In genomic region chr4:52841707-52842456, GRCh38 we compare ENCODE assay signal across 15 cellular contexts. TPM values are rescaled to one million over a fixed set of nuclear protein-coding genes. Genes with fewer than 3 reads are reported as not detected.
DNase-seq lines count a peak whose midpoint lies in the region; ATAC-seq and TF ChIP-seq lines count a peak whose summit lies in the region.
"Had no signal": no experiment of that assay in that cellular context is flagged by ENCODE, and none has a peak within 500 bp of the region (broad histone marks: within the 10 kb centered on the region; RNA-seq: fewer than 3 reads in every experiment).

No MANE protein-coding gene starts in this region.

- H3K27me3 Mint-ChIP-seq in nephron (ENCODE audit: low read depth) (no peaks in the 10 kb centered on the region), type B pancreatic cell (no peaks in the 10 kb centered on the region)
- H3K27me3 Mint-ChIP-seq: memory B cell had no signal

- H3K36me3 Mint-ChIP-seq in nephron (ENCODE audit: low read depth) (no peaks in the 10 kb centered on the region), type B pancreatic cell (no peaks in the 10 kb centered on the region)
- H3K36me3 Mint-ChIP-seq: memory B cell had no signal

- H3K27ac Mint-ChIP-seq in nephron (peak overlapping the region; percentile 67 to 96 (median 90)), type B pancreatic cell (peak overlapping the region; percentile 62)
- H3K27ac Mint-ChIP-seq: activated CD8-positive, alpha-beta T cell treated with anti-CD3 and anti-CD28 coated beads, Interleukin-2, amount 10 ng/mL, durations not matched to agents 7 days and 5 days; memory B cell; stimulated activated naive CD8-positive, alpha-beta T cell treated with anti-CD3 and anti-CD28 coated beads, Interleukin-15, Interleukin-2, amounts not matched to agents 100 ng/mL and 50 ng/mL, for 24 hours had no signal

- H3K4me1 Mint-ChIP-seq in nephron (peaks cover 69% of the 10 kb centered on the region), type B pancreatic cell (ENCODE audit: unreplicated experiment) (peaks cover 33% of the 10 kb centered on the region)

- H3K9me3 Mint-ChIP-seq in nephron (no peaks in the 10 kb centered on the region), type B pancreatic cell (peaks cover 6% of the 10 kb centered on the region)
- H3K9me3 Mint-ChIP-seq: memory B cell; stimulated activated naive CD8-positive, alpha-beta T cell treated with anti-CD3 and anti-CD28 coated beads, Interleukin-15, Interleukin-2, amounts not matched to agents 100 ng/mL and 50 ng/mL, for 24 hours had no signal

- no peak for ATAC-seq in GM21786 (IDR thresholded peaks at IDR 0.05; ENCODE audit: unreplicated experiment)
- ATAC-seq: activated CD8-positive, alpha-beta T cell treated with anti-CD3 and anti-CD28 coated beads, Interleukin-2, amount 10 ng/mL, durations not matched to agents 7 days and 5 days had no signal

- DNase-seq in fibroblast of mammary gland (ENCODE audit: low read depth) (peak; percentile 25), type B pancreatic cell (ENCODE audit: extremely low spot score, unreplicated experiment) (no peak), activated gamma-delta T cell treated with Interleukin-2 at 50 U/mL for 16 hours (no peak), NCI-H2171 (lab: John Stamatoyannopoulos, UW) (no peak)
- DNase-seq: activated CD8-positive, alpha-beta T cell treated with anti-CD3 and anti-CD28 coated beads, Interleukin-2, amount 10 ng/mL, durations not matched to agents 7 days and 5 days; activated naive CD4-positive, alpha-beta T cell; central memory CD4-positive, alpha-beta T cell; KBM-7; NCI-H774; SHP77 had no signal

- TF ChIP-seq CTCF in fibroblast of mammary gland (conservative IDR thresholded peaks at IDR 0.05; ENCODE audit: control insufficient read depth, insufficient read depth, low read depth, low read length) (no peak), nephron (IDR thresholded peaks at IDR 0.05; ENCODE audit: unreplicated experiment in 3 of 3) (no peak), type B pancreatic cell (conservative IDR thresholded peaks at IDR 0.05) (no peak)

- H3K4me3 ChIP-seq in fibroblast of mammary gland (ENCODE audit: control insufficient read depth, low read depth, low read length), result no peak overlapping the region

- H3K4me3 Mint-ChIP-seq in nephron, result peak overlapping the region in 1 of 3 experiments; percentile 53
- no peak overlapping the region for H3K4me3 Mint-ChIP-seq in type B pancreatic cell
- H3K4me3 Mint-ChIP-seq: activated CD8-positive, alpha-beta T cell treated with anti-CD3 and anti-CD28 coated beads, Interleukin-2, amount 10 ng/mL, durations not matched to agents 7 days and 5 days; memory B cell; stimulated activated naive CD8-positive, alpha-beta T cell treated with anti-CD3 and anti-CD28 coated beads, Interleukin-15, Interleukin-2, amounts not matched to agents 100 ng/mL and 50 ng/mL, for 24 hours had no signal

TF ChIP-seq in PFSK-1, 5 proteins besides CTCF, POLR2A, EP300 and RAD21:
- TF ChIP-seq TAF1 (IDR thresholded peaks at IDR 0.05; ENCODE audit: borderline replicate concordance, insufficient read depth, low read length) (peak; percentile 53; the same call in 1 of the 2 replicates), REST (IDR thresholded peaks at IDR 0.05; ENCODE audit: insufficient read depth in 1 of 2, low read depth in 2 of 2, low read length in 2 of 2) (no peak)

RNA-seq across cellular contexts. Expression of gene RASL11B, which starts 20.2 kb away (rescaled TPM):
- 5.1 TPM for polyA plus RNA-seq in PFSK-1 (2012; ENCODE audit: insufficient read length, low read depth)
- total RNA-seq in type B pancreatic cell (ENCODE audit: low replicate concordance), result 2.7 and 15.7 TPM in 2 replicates
